8 cellular contexts compared by ENCODE assay signal in genomic region chr3:153768559-153769469, GRCh38.
A peak's percentile ranks its signal among the peaks of the same experiment; 100 is the strongest.
DNase-seq lines count a peak whose midpoint lies in the region; ATAC-seq and TF ChIP-seq lines count a peak whose summit lies in the region.

No MANE protein-coding gene starts in this region.

- peak; percentile 94 for TF ChIP-seq CTCF in fibroblast of pulmonary artery (IDR thresholded peaks at IDR 0.05; ENCODE audit: low read length, missing control alignments)

- DNase-seq in DMS114 treated with DMSO at 0.1 percent for 48 hours (lab: John Stamatoyannopoulos, UW; ENCODE audit: unreplicated experiment): peak; percentile 30
- DNase-seq in NOMO-1 treated with DMSO at 0.1 percent for 48 hours (lab: John Stamatoyannopoulos, UW; ENCODE audit: unreplicated experiment): peak; percentile 64
- DNase-seq in activated T-cell treated with anti-CD3 and anti-CD28 coated beads for 4 hours: peak; percentile 28
- DNase-seq in fibroblast of pulmonary artery (ENCODE audit: low read depth): peak; percentile 79
- DNase-seq in non-pigmented ciliary epithelial cell (ENCODE audit: low read depth): peak; percentile 28
- no peak for DNase-seq in mesenteric fat pad (ENCODE audit: low spot score)

- H3K4me3 ChIP-seq in fibroblast of pulmonary artery (replicated peaks; ENCODE audit: low read depth, low read length): no peak overlapping the region

- ATAC-seq in GM19455 (IDR thresholded peaks at IDR 0.05; ENCODE audit: unreplicated experiment): peak; percentile 88
- ATAC-seq in HG03439 (IDR thresholded peaks at IDR 0.05; ENCODE audit: unreplicated experiment): peak; percentile 93
